Comparison of ENCODE assay signal across 8 cellular contexts in genomic region chr1:174160603-174161002, GRCh38. TPM values are rescaled to one million over a fixed set of nuclear protein-coding genes. Genes with fewer than 3 reads are reported as not detected.
A peak's percentile ranks its signal among the peaks of the same experiment; 100 is the strongest.
DNase-seq lines count a peak whose midpoint lies in the region; ATAC-seq and TF ChIP-seq lines count a peak whose summit lies in the region.

No MANE protein-coding gene starts in this region.

- H3K4me3 ChIP-seq in BLaER1 treated with 17β-estradiol and CSF1 and Interleukin-3, amounts not matched to agents 10 nM and 100 nM: peak overlapping the region; percentile 79 to 98 (median 91)
- H3K4me3 ChIP-seq in MM.1S (ENCODE audit: low read length) (peak overlapping the region; percentile 90), duodenal mucosa (ENCODE audit: low read depth in 1 of 2, low read length in 2 of 2) (peak overlapping the region; percentile 89 to 94), neural progenitor cell (peak overlapping the region; percentile 85)

- DNase-seq in MM.1S: no peak
- no peak for DNase-seq in neural progenitor cell (ENCODE audit: low spot score)
- no peak for DNase-seq in putamen (ENCODE audit: low spot score)
- no peak for DNase-seq in activated CD4-positive, alpha-beta T cell treated with anti-CD3 and anti-CD28 coated beads, Interleukin-2, amount 50 U/mL, for 1 hour

- peaks cover 3% of the 10 kb centered on the region for H3K27me3 Mint-ChIP-seq in neural progenitor cell (ENCODE audit: insufficient read depth, low read depth)

- no peaks in the 10 kb centered on the region for H3K9me2 ChIP-seq in MM.1S (replicated peaks; ENCODE audit: insufficient read depth, low read length)

- no peaks in the 10 kb centered on the region for H3K9me3 ChIP-seq in BLaER1 treated with 17β-estradiol and CSF1 and Interleukin-3, amounts not matched to agents 10 nM and 100 nM (replicated peaks in 1 of 11)
- H3K9me3 ChIP-seq in MM.1S (replicated peaks; ENCODE audit: insufficient read depth, low read length) (no peaks in the 10 kb centered on the region), duodenal mucosa (ENCODE audit: control insufficient read depth in 1 of 2, low read length in 2 of 2) (no peaks in the 10 kb centered on the region), neural progenitor cell (ENCODE audit: low read depth) (no peaks in the 10 kb centered on the region)

- H3K36me3 ChIP-seq in BLaER1 treated with 17β-estradiol and CSF1 and Interleukin-3, amounts not matched to agents 10 nM and 100 nM: peaks cover 0 to 8% (median 0%) of the 10 kb centered on the region in 11 experiments; a peak in 1 of 22 replicates
- H3K36me3 ChIP-seq in MM.1S (replicated peaks; ENCODE audit: insufficient read depth, low read length) (no peaks in the 10 kb centered on the region), duodenal mucosa (ENCODE audit: control insufficient read depth in 1 of 2, insufficient read depth in 2 of 2, low read length in 2 of 2) (no peaks in the 10 kb centered on the region), neural progenitor cell (no peaks in the 10 kb centered on the region)

- 0 out of 22 replicates have a peak overlapping the region, but pooled peaks of 1 of the 11 experiments have one; percentile 84 for H3K27ac ChIP-seq in BLaER1 treated with 17β-estradiol and CSF1 and Interleukin-3, amounts not matched to agents 10 nM and 100 nM
- H3K27ac ChIP-seq in MM.1S (ENCODE audit: low read length) (no peak overlapping the region), duodenal mucosa (ENCODE audit: low read depth, low read length) (no peak overlapping the region), neural progenitor cell (no peak overlapping the region)

- H3K27ac Mint-ChIP-seq in neural progenitor cell: no peak overlapping the region

- H3K36me3 Mint-ChIP-seq in neural progenitor cell: peaks cover 1% of the 10 kb centered on the region

- no peaks in the 10 kb centered on the region for H3K9me3 Mint-ChIP-seq in neural progenitor cell

- ATAC-seq in GM21723 (IDR thresholded peaks at IDR 0.05; ENCODE audit: unreplicated experiment) (no peak), HG03460 (IDR thresholded peaks at IDR 0.05; ENCODE audit: unreplicated experiment) (no peak)

- peak overlapping the region; percentile 90 for H3K4me3 Mint-ChIP-seq in neural progenitor cell

- H3K4me1 ChIP-seq in BLaER1 treated with 17β-estradiol and CSF1 and Interleukin-3, amounts not matched to agents 10 nM and 100 nM: peaks cover 13 to 36% (median 26%) of the 10 kb centered on the region in 10 experiments
- peaks cover 26% of the 10 kb centered on the region for H3K4me1 ChIP-seq in MM.1S (ENCODE audit: low read length)
- H3K4me1 ChIP-seq in duodenal mucosa (ENCODE audit: control insufficient read depth in 1 of 2, insufficient read depth in 2 of 2, low read length in 2 of 2): peaks cover 14 to 24% of the 10 kb centered on the region in 2 donors
- H3K4me1 ChIP-seq in neural progenitor cell: peaks cover 7% of the 10 kb centered on the region

- peaks cover 0 to 23% (median 4%) of the 10 kb centered on the region in 11 experiments; a peak in 10 of 22 replicates for H4K20me1 ChIP-seq in BLaER1 treated with 17β-estradiol and CSF1 and Interleukin-3, amounts not matched to agents 10 nM and 100 nM
- H4K20me1 ChIP-seq in MM.1S (ENCODE audit: insufficient read depth, low read length) (no peaks in the 10 kb centered on the region; the same call in 1 of the 2 replicates), neural progenitor cell (ENCODE audit: low read depth) (peaks cover 3% of the 10 kb centered on the region)

- H3K9ac ChIP-seq in BLaER1 treated with 17β-estradiol and CSF1 and Interleukin-3, amounts not matched to agents 10 nM and 100 nM: peak overlapping the region; percentile 82 to 93 (median 90); a peak in 20 of 22 replicates
- H3K9ac ChIP-seq in MM.1S (ENCODE audit: low read length): peak overlapping the region; percentile 90; the same call in 1 of the 2 replicates
- H3K9ac ChIP-seq in duodenal mucosa (ENCODE audit: low read depth in 1 of 2, low read length in 2 of 2): peak overlapping the region; percentile 89 to 95
- H3K9ac ChIP-seq in neural progenitor cell: no peak overlapping the region

- H3F3A ChIP-seq in MM.1S (ENCODE audit: insufficient read depth, low read length) (peaks cover 35% of the 10 kb centered on the region), neural progenitor cell (ENCODE audit: low read depth) (peaks cover 21% of the 10 kb centered on the region)

- H3K4me2 ChIP-seq in BLaER1 treated with 17β-estradiol and CSF1 and Interleukin-3, amounts not matched to agents 10 nM and 100 nM: peak overlapping the region; percentile 86 to 98 (median 95)
- H3K4me2 ChIP-seq in MM.1S (ENCODE audit: low read depth, low read length): peak overlapping the region; percentile 67
- peak overlapping the region; percentile 83 for H3K4me2 ChIP-seq in neural progenitor cell

- H3K27me3 ChIP-seq in BLaER1 treated with 17β-estradiol and CSF1 and Interleukin-3, amounts not matched to agents 10 nM and 100 nM: no peaks in the 10 kb centered on the region
- H3K27me3 ChIP-seq in MM.1S (replicated peaks; ENCODE audit: insufficient read depth, low read length): no peaks in the 10 kb centered on the region
- no peaks in the 10 kb centered on the region for H3K27me3 ChIP-seq in duodenal mucosa (ENCODE audit: control insufficient read depth in 1 of 2, insufficient read depth in 2 of 2, low read length in 2 of 2)
- peaks cover 15% of the 10 kb centered on the region for H3K27me3 ChIP-seq in neural progenitor cell

- peaks cover 53% of the 10 kb centered on the region for H3K79me2 ChIP-seq in MM.1S (ENCODE audit: low read length)
- peaks cover 16% of the 10 kb centered on the region for H3K79me2 ChIP-seq in neural progenitor cell (ENCODE audit: low read depth)

- no peak for TF ChIP-seq CTCF in MM.1S (IDR thresholded peaks at IDR 0.05; ENCODE audit: low read length)
- TF ChIP-seq CTCF in neural progenitor cell (IDR thresholded peaks at IDR 0.05): no peak

- H3K4me1 Mint-ChIP-seq in neural progenitor cell: peaks cover 17% of the 10 kb centered on the region

- H2AFZ ChIP-seq in MM.1S (ENCODE audit: low read length) (0 out of 2 replicates have a peak overlapping the region, but pooled peaks have one; percentile 93), neural progenitor cell (replicated peaks) (no peak overlapping the region)

RNA-seq across cellular contexts. Expression of gene RABGAP1L, which starts 1.3 kb away (rescaled TPM):
- total RNA-seq in neural progenitor cell (ENCODE audit: low replicate concordance): 23.5 and 46.0 TPM in 2 replicates
